In genomic region chrX:11787564-11787963, GRCh38 we compare ENCODE assay signal across 7 cellular contexts. TPM values are rescaled to one million over a fixed set of nuclear protein-coding genes. Genes with fewer than 3 reads are reported as not detected.
DNase-seq lines count a peak whose midpoint lies in the region; ATAC-seq and TF ChIP-seq lines count a peak whose summit lies in the region.

No MANE protein-coding gene starts in this region.

- no peaks in the 10 kb centered on the region for H3K9me2 ChIP-seq in PC-9 (ENCODE audit: insufficient read depth)

- ATAC-seq in GM21515 (IDR thresholded peaks at IDR 0.05; ENCODE audit: unreplicated experiment) (peak; percentile 51), HG03159 (IDR thresholded peaks at IDR 0.05; ENCODE audit: unreplicated experiment) (no peak)

- no peaks in the 10 kb centered on the region for H3F3A ChIP-seq in PC-9 (ENCODE audit: insufficient read depth, low read depth)

- no peak for TF ChIP-seq POLR2A in spleen (IDR thresholded peaks at IDR 0.05)

- H3K36me3 ChIP-seq in ascending aorta: no peaks in the 10 kb centered on the region
- no peaks in the 10 kb centered on the region for H3K36me3 ChIP-seq in spleen
- no peaks in the 10 kb centered on the region for H3K36me3 ChIP-seq in PC-9 (ENCODE audit: low read depth)

- peak; percentile 12 to 51 (median 31) for TF ChIP-seq CTCF in ascending aorta (IDR thresholded peaks at IDR 0.05)
- TF ChIP-seq CTCF in spleen (IDR thresholded peaks at IDR 0.05 in 8 of 11, conservative IDR thresholded peaks at IDR 0.05 in 3 of 11): peak in 10 of 11 experiments; percentile 20 to 64 (median 46)
- TF ChIP-seq CTCF in PC-9 (conservative IDR thresholded peaks at IDR 0.05): no peak

- CTCF ChIA-PET in PC-9 (lab: Charles Lee): no interaction called here

- H3K9me3 ChIP-seq in ascending aorta (no peaks in the 10 kb centered on the region), spleen (no peaks in the 10 kb centered on the region), PC-9 (ENCODE audit: insufficient read depth, low read depth) (no peaks in the 10 kb centered on the region)

- WGBS in spleen, 5 donors: 22 to 36% (median 34%) methylated on average over 13 to 18 of the region's 18 CpGs

- H4K20me1 ChIP-seq in PC-9 (ENCODE audit: insufficient read depth): no peaks in the 10 kb centered on the region

- no peak overlapping the region for H3K4me2 ChIP-seq in PC-9

- H3K4me1 ChIP-seq in ascending aorta (no peaks in the 10 kb centered on the region), spleen (peaks cover 0 to 6% (median 0%) of the 10 kb centered on the region in 6 donors), PC-9 (replicated peaks; ENCODE audit: insufficient read depth) (no peaks in the 10 kb centered on the region)

- no peak overlapping the region for H2AFZ ChIP-seq in PC-9

- no peaks in the 10 kb centered on the region for H3K79me2 ChIP-seq in PC-9 (ENCODE audit: low read depth)

- H3K4me3 ChIP-seq in ascending aorta (peak overlapping the region in 1 of 2 donors; percentile 40), spleen (peak overlapping the region in 2 of 8 donors; percentile 9 to 32), PC-9 (no peak overlapping the region)

- POLR2A ChIA-PET in PC-9 (lab: Charles Lee; ENCODE audit: unreplicated experiment): interaction anchor here (0.6 kb wide), 1 partner anchor 12 kb away, joined by 3 read pairs; no protein-coding TSS in a partner anchor

- intact Hi-C loops in ascending aorta (cut with DNase I) (no loop called here), spleen (cut with DNase I; ENCODE audit: low total_unique reads) (no loop called here), PC-9 (cut with micrococcal nuclease; ENCODE audit: unreplicated experiment) (no loop called here)

- H3K27ac ChIP-seq in ascending aorta: no peak overlapping the region
- H3K27ac ChIP-seq in spleen: no peak overlapping the region
- H3K27ac ChIP-seq in PC-9: no peak overlapping the region

- peak; percentile 37 to 59 (median 42) for DNase-seq in T-helper 1 cell
- peak in 1 of 2 donors; percentile 73 for DNase-seq in ascending aorta (ENCODE audit: low spot score in 2 of 2)
- peak; percentile 94 for DNase-seq in iPS-NIHi7 (ENCODE audit: extremely low spot score)
- DNase-seq in spleen: peak; percentile 83
- DNase-seq in PC-9: no peak

- H3K27me3 ChIP-seq in ascending aorta (no peaks in the 10 kb centered on the region), spleen (replicated peaks in 1 of 7) (no peaks in the 10 kb centered on the region), PC-9 (ENCODE audit: insufficient read depth, low read depth) (no peaks in the 10 kb centered on the region)

- BruUV-seq in PC-9 (replicated peaks; lab: Mats Ljungman, UMichigan): no TSS peak

RNA-seq across cellular contexts. Expression of gene MSL3, which starts 29.5 kb away (rescaled TPM):
- 28.5 TPM for total RNA-seq in ascending aorta
- total RNA-seq in spleen: 100 to 1,000 TPM in 1 of 7 donors, 10 to 100 TPM in 6; 51.5 to 100 (median 64.6) TPM
- 100 to 1,000 TPM in 1 of 3 donors, 10 to 100 TPM in 2; 57.7 to 120 (median 78.8) TPM for polyA plus RNA-seq in spleen
- total RNA-seq in PC-9 (2021): 39.3 and 42.6 TPM in 2 replicates

Comparison
In these comparisons a context has a peak if more than half of its experiments do, and no peak if none do; other contexts are left out.
1. DNase-seq: peak in T-helper 1 cell (5 of 5), iPS-NIHi7 (single experiment) and spleen (single experiment); none in PC-9 (0 of 2).